9 cellular contexts compared by ENCODE assay signal in the genomic region with DNA sequence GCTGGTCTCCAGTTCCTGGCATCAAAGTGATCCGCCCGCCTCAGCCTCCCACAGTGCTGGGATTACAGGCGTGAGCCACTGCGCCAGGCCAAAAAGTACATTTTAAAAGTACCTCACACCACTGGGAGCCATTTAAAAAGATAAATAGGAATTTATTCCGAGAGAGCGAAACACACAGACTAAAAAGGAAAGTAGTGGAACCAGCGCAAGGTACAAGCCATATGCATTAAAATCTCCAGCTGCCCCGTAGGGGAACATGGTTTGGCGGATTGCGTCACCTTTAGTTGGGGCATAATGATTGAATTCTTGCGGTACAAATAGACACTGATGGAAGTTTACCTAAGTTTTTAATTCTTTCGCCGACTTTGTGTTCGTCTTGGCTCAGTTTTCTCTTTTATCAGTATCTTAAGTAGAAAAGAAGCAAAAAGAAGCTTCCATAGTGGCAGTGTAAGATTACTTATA. TPM values are rescaled to one million over a fixed set of nuclear protein-coding genes. Genes with fewer than 3 reads are reported as not detected.
DNase-seq lines count a peak whose midpoint lies in the region; ATAC-seq and TF ChIP-seq lines count a peak whose summit lies in the region.
"Had no signal": no experiment of that assay in that cellular context is flagged by ENCODE, and none has a peak within 500 bp of the region (broad histone marks: within the 10 kb centered on the region; RNA-seq: fewer than 3 reads in every experiment).

No MANE protein-coding gene starts in this region.

- peaks cover 75% of the 10 kb centered on the region for H3K27me3 Mint-ChIP-seq in WTC11 (ENCODE audit: low read depth)

- TF ChIP-seq CTCF in left ventricle myocardium inferior (IDR thresholded peaks at IDR 0.05; ENCODE audit: borderline replicate concordance) (no peak), WTC11 (IDR thresholded peaks at IDR 0.05) (no peak), omental fat pad (IDR thresholded peaks at IDR 0.05) (no peak)

- H3K27me3 ChIP-seq in left ventricle myocardium inferior (ENCODE audit: low read depth) (peaks cover 59% of the 10 kb centered on the region), iPS-18a (ENCODE audit: control insufficient read depth, insufficient read depth, low read length) (peaks cover 38% of the 10 kb centered on the region)

- H3K36me3 ChIP-seq in left ventricle myocardium inferior (no peaks in the 10 kb centered on the region), iPS-18a (ENCODE audit: control insufficient read depth, low read depth, low read length) (no peaks in the 10 kb centered on the region)

- no peaks in the 10 kb centered on the region for H3K36me3 Mint-ChIP-seq in WTC11

- intact Hi-C loops in left ventricle myocardium inferior (cut with micrococcal nuclease) (no loop called here), cardiac septum (cut with DNase I) (no loop called here)

- no peak overlapping the region for H3K27ac Mint-ChIP-seq in WTC11

- H3K27ac ChIP-seq in left ventricle myocardium inferior (replicated peaks) (no peak overlapping the region), iPS-18a (ENCODE audit: low read length) (no peak overlapping the region)

- peaks cover 12% of the 10 kb centered on the region for H3K4me1 Mint-ChIP-seq in WTC11

- H3K4me1 ChIP-seq in left ventricle myocardium inferior: peaks cover 19% of the 10 kb centered on the region
- H3K4me1 ChIP-seq in iPS-18a (ENCODE audit: control insufficient read depth, low read depth, low read length): no peaks in the 10 kb centered on the region

- H3K4me3 ChIP-seq in left ventricle myocardium inferior: peak overlapping the region; percentile 76
- H3K4me3 ChIP-seq in iPS-18a (ENCODE audit: low read length): peak overlapping the region; percentile 69

- peak overlapping the region; percentile 74 for H3K4me3 Mint-ChIP-seq in WTC11

- H3K9ac ChIP-seq in iPS-18a (ENCODE audit: low read length): no peak overlapping the region

- POLR2A ChIA-PET in WTC11 (lab: Charles Lee): interaction anchor here (1.0 kb wide), 1 partner anchor 10 kb away, joined by 3 read pairs; no protein-coding TSS in a partner anchor

- peaks cover 6% of the 10 kb centered on the region; the same call in 1 of the 2 replicates for H3K9me3 Mint-ChIP-seq in WTC11

- CTCF ChIA-PET in WTC11 (lab: Charles Lee): no interaction called here

- H3K9me3 ChIP-seq in left ventricle myocardium inferior (replicated peaks): peaks cover 13% of the 10 kb centered on the region
- H3K9me3 ChIP-seq in iPS-18a (ENCODE audit: control insufficient read depth, low read depth, low read length): no peaks in the 10 kb centered on the region

- ATAC-seq in WTC11 (no peak), omental fat pad (ENCODE audit: low FRiP score) (no peak), GM21723 (IDR thresholded peaks at IDR 0.05; ENCODE audit: unreplicated experiment) (no peak)

- DNase-seq in left ventricle myocardium inferior (no peak), cardiac septum (ENCODE audit: low spot score) (no peak), WTC11 (ENCODE audit: low spot score) (no peak), NCI-H2029 (lab: John Stamatoyannopoulos, UW) (no peak), omental fat pad (ENCODE audit: low spot score) (no peak), pons (ENCODE audit: low spot score) (no peak)
- DNase-seq: NCI-H1417 treated with DMSO at 0.1 percent for 48 hours had no signal

TF ChIP-seq in WTC11, 78 proteins besides CTCF, POLR2A, EP300 and RAD21 (continues in another document):
- TF ChIP-seq ZNF263 (CRISPR knock-in tag; IDR thresholded peaks at IDR 0.05; ENCODE audit: low read depth) (no peak), NFE2L1 (CRISPR knock-in tag; IDR thresholded peaks at IDR 0.05) (no peak), JUN (CRISPR knock-in tag; IDR thresholded peaks at IDR 0.05) (no peak), SOX15 (CRISPR knock-in tag; IDR thresholded peaks at IDR 0.05) (no peak), NR1H2 (CRISPR knock-in tag; IDR thresholded peaks at IDR 0.05) (no peak), NFATC4 (CRISPR knock-in tag; IDR thresholded peaks at IDR 0.05) (no peak), TEAD4 (CRISPR knock-in tag; IDR thresholded peaks at IDR 0.05) (no peak), NR3C1 (CRISPR knock-in tag; conservative IDR thresholded peaks at IDR 0.05; ENCODE audit: low read depth) (no peak), ZNF423 (CRISPR knock-in tag; IDR thresholded peaks at IDR 0.05) (no peak), ZNF232 (CRISPR knock-in tag; IDR thresholded peaks at IDR 0.05) (no peak)
- TF ChIP-seq, protein P1, sequence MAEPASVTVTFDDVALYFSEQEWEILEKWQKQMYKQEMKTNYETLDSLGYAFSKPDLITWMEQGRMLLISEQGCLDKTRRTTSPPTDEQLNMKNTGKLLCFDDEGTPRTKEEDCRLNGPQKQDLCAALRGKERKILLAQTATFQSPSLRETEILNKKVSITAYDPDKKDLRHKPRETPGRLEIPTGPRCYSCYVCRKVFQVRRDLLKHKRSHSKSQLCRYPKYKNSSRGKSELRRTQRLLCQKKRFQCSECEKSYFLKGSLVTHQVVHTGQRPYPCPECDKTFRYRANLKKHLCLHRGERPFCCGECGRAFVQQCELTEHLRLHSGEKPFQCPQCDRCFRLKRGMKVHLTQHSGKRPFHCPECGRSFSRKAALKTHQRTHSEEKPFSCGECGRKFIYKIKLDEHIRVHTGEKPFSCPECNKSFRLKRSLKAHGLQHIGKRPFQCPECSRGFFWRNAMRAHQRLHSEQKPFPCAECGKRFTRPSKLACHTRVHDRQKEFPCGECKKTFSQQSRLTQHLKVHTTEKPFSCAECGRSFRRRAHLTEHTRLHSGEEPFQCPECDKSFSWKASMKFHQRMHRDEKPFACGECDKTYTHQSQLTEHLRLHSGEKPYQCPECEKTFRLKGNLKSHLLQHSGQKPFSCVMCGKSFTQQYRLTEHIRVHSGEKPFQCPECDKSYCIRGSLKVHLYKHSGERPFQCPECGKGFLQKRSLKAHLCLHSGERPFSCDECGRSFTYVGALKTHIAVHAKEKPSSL (CRISPR knock-in tag; conservative IDR thresholded peaks at IDR 0.05): no peak
- TF ChIP-seq, protein P2, sequence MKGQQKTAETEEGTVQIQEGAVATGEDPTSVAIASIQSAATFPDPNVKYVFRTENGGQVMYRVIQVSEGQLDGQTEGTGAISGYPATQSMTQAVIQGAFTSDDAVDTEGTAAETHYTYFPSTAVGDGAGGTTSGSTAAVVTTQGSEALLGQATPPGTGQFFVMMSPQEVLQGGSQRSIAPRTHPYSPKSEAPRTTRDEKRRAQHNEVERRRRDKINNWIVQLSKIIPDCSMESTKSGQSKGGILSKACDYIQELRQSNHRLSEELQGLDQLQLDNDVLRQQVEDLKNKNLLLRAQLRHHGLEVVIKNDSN (CRISPR knock-in tag; IDR thresholded peaks at IDR 0.05): no peak
- TF ChIP-seq, protein P3, sequence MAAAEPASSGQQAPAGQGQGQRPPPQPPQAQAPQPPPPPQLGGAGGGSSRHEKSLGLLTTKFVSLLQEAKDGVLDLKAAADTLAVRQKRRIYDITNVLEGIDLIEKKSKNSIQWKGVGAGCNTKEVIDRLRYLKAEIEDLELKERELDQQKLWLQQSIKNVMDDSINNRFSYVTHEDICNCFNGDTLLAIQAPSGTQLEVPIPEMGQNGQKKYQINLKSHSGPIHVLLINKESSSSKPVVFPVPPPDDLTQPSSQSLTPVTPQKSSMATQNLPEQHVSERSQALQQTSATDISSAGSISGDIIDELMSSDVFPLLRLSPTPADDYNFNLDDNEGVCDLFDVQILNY (CRISPR knock-in tag; IDR thresholded peaks at IDR 0.05): no peak
- TF ChIP-seq, protein P4, sequence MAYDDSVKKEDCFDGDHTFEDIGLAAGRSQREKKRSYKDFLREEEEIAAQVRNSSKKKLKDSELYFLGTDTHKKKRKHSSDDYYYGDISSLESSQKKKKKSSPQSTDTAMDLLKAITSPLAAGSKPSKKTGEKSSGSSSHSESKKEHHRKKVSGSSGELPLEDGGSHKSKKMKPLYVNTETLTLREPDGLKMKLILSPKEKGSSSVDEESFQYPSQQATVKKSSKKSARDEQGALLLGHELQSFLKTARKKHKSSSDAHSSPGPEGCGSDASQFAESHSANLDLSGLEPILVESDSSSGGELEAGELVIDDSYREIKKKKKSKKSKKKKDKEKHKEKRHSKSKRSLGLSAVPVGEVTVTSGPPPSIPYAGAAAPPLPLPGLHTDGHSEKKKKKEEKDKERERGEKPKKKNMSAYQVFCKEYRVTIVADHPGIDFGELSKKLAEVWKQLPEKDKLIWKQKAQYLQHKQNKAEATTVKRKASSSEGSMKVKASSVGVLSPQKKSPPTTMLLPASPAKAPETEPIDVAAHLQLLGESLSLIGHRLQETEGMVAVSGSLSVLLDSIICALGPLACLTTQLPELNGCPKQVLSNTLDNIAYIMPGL (CRISPR knock-in tag; IDR thresholded peaks at IDR 0.05): no peak
- TF ChIP-seq, protein P5, sequence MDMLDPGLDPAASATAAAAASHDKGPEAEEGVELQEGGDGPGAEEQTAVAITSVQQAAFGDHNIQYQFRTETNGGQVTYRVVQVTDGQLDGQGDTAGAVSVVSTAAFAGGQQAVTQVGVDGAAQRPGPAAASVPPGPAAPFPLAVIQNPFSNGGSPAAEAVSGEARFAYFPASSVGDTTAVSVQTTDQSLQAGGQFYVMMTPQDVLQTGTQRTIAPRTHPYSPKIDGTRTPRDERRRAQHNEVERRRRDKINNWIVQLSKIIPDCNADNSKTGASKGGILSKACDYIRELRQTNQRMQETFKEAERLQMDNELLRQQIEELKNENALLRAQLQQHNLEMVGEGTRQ (CRISPR knock-in tag; IDR thresholded peaks at IDR 0.05): no peak
- TF ChIP-seq, protein P6, sequence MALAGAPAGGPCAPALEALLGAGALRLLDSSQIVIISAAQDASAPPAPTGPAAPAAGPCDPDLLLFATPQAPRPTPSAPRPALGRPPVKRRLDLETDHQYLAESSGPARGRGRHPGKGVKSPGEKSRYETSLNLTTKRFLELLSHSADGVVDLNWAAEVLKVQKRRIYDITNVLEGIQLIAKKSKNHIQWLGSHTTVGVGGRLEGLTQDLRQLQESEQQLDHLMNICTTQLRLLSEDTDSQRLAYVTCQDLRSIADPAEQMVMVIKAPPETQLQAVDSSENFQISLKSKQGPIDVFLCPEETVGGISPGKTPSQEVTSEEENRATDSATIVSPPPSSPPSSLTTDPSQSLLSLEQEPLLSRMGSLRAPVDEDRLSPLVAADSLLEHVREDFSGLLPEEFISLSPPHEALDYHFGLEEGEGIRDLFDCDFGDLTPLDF (CRISPR knock-in tag; IDR thresholded peaks at IDR 0.05): no peak

RNA-seq across cellular contexts. Expression of a gene that starts 1.3 kb away (rescaled TPM):
- not detected for total RNA-seq in left ventricle myocardium inferior
- not detected for total RNA-seq in cardiac septum
- total RNA-seq in WTC11 (2021): 0.62 to 0.77 TPM (median 0.73 TPM) in 3 replicates
- total RNA-seq in omental fat pad: not detected

RNA-seq across cellular contexts. Expression of a gene that starts 23.9 kb away (rescaled TPM):
- 0.41 TPM for total RNA-seq in left ventricle myocardium inferior
- total RNA-seq in cardiac septum: 0.13 TPM
- total RNA-seq in WTC11 (2021): 0.11 to 0.22 TPM in 2 of 3 replicates, not detected in the other
- total RNA-seq in omental fat pad: 1 to 10 TPM in 1 of 4 donors, under 1 TPM in 2, not detected in 1; 0.28 to 2.0 (median 0.38) TPM

RNA-seq across cellular contexts. Expression of a gene that starts 38.9 kb away (rescaled TPM):
- total RNA-seq in left ventricle myocardium inferior: 11.2 TPM
- total RNA-seq in cardiac septum: 6.9 TPM
- total RNA-seq in WTC11 (2021): 3.5 to 4.4 TPM (median 3.6 TPM) in 3 replicates
- total RNA-seq in omental fat pad: 1 to 10 TPM; 2.0 to 3.9 (median 2.5) TPM

RNA-seq across cellular contexts. Expression of a gene that starts 42.4 kb away (rescaled TPM):
- total RNA-seq in left ventricle myocardium inferior (4.2 TPM), cardiac septum (2.7 TPM), WTC11 (2021) (7.3 to 10.9 TPM (median 8.4 TPM) in 3 replicates), omental fat pad (1 to 10 TPM in 2 of 4 donors, not detected in 2; 1.7 to 2.8 TPM)
